ENCODE assay signal across 16 cellular contexts in the genomic region with DNA sequence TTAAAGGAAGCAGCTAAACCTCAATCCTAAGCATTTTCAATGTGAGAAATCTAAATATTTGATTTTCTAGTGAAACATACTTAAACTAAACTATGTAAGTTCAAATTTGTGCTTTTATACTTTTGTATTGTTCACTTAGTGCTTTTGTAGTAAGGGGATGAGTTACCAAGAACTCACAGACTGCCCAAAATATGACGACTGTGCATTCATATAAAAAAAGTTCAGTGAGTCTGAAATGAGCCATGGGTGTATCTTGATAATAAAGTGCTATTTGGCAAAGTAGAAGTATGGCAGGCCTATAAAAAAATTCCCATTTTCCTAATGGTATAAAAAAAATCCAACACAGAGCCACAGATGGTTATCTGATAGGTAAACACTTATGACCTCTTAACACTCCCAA.
DNase-seq lines count a peak whose midpoint lies in the region; ATAC-seq, FAIRE-seq and TF ChIP-seq lines count a peak whose summit lies in the region.
"Had no signal": no experiment of that assay in that cellular context is flagged by ENCODE, and none has a peak within 500 bp of the region (broad histone marks: within the 10 kb centered on the region; RNA-seq: fewer than 3 reads in every experiment).

No MANE protein-coding gene starts in this region.

- in situ Hi-C loops in HepG2 (cut with HindIII; ENCODE audit: extremely low pct_ligation_motif_present, low pct_unique_long_range_greater_than_20kb), result no loop called here
- in situ Hi-C loops in K562 (cut with MboI), result no loop called here

- no peaks in the 10 kb centered on the region for H3K9me1 ChIP-seq in K562 (ENCODE audit: control insufficient read depth, insufficient read depth, low read length)

- H3K9me3 ChIP-seq in HepG2 (ENCODE audit: low read length), result no peaks in the 10 kb centered on the region
- H3K9me3 ChIP-seq in right lobe of liver, result no peaks in the 10 kb centered on the region
- H3K9me3 ChIP-seq in K562 (replicated peaks; ENCODE audit: control insufficient read depth, insufficient read depth, low read depth, low read length), result no peaks in the 10 kb centered on the region
- H3K9me3 ChIP-seq in CD8-positive, alpha-beta memory T cell (ENCODE audit: low read length), result no peaks in the 10 kb centered on the region

- peaks cover 0 to 4% (median 0%) of the 10 kb centered on the region in 3 donors for H3K4me1 Mint-ChIP-seq in CD8-positive, alpha-beta memory T cell
- H3K4me1 Mint-ChIP-seq: GM23338 had no signal

- H3K27ac ChIP-seq in HepG2 (ENCODE audit: extremely low read length, insufficient read depth, low read length) (no peak overlapping the region), right lobe of liver (no peak overlapping the region), K562 (ENCODE audit: extremely low read depth, low read depth, low read length) (no peak overlapping the region)
- H3K27ac ChIP-seq in CD8-positive, alpha-beta memory T cell (ENCODE audit: low read depth, low read length), result no peak overlapping the region
- H3K27ac ChIP-seq: C4-2B had no signal

- H3K9me3 Mint-ChIP-seq in CD8-positive, alpha-beta memory T cell, result no peaks in the 10 kb centered on the region
- H3K9me3 Mint-ChIP-seq: CD4-positive, alpha-beta T cell; GM23338 had no signal

- H3K27me3 ChIP-seq in HepG2 (ENCODE audit: control insufficient read depth in 1 of 2, insufficient read depth in 2 of 2, low read length in 2 of 2), result no peaks in the 10 kb centered on the region
- no peaks in the 10 kb centered on the region for H3K27me3 ChIP-seq in right lobe of liver
- H3K27me3 ChIP-seq in K562 (ENCODE audit: control insufficient read depth in 2 of 2, insufficient read depth in 2 of 2, low read length in 2 of 2), result no peaks in the 10 kb centered on the region
- no peaks in the 10 kb centered on the region for H3K27me3 ChIP-seq in CD8-positive, alpha-beta memory T cell (ENCODE audit: insufficient read depth, low read length, poor library complexity, severe bottlenecking)

- H3K4me3 ChIP-seq in HepG2 (replicated peaks in 1 of 3; ENCODE audit: insufficient read depth in 1 of 3, low read depth in 2 of 3, low read length in 3 of 3) (no peak overlapping the region), right lobe of liver (no peak overlapping the region), LNCaP clone FGC (ENCODE audit: low read depth, low read length) (no peak overlapping the region), K562 (no peak overlapping the region)
- no peak overlapping the region for H3K4me3 ChIP-seq in CD8-positive, alpha-beta memory T cell (ENCODE audit: low read length)
- H3K4me3 ChIP-seq: GM23338 had no signal

- H3K79me2 ChIP-seq in HepG2 (ENCODE audit: insufficient read depth, low read length) (no peaks in the 10 kb centered on the region), K562 (ENCODE audit: control insufficient read depth, insufficient read depth, low read length) (no peaks in the 10 kb centered on the region)

- H3K27me3 Mint-ChIP-seq in CD8-positive, alpha-beta memory T cell, result no peaks in the 10 kb centered on the region
- H3K27me3 Mint-ChIP-seq: CD4-positive, alpha-beta T cell had no signal

- 98% methylated on average over 1 of the region's 1 CpG for WGBS in HepG2 (ENCODE audit: low lambda C conversion rate)
- WGBS in right lobe of liver (ENCODE audit: insufficient coverage, low coverage, low lambda C conversion rate, missing lambda C conversion rate), result 86% methylated on average over 1 of the region's 1 CpG
- 73% methylated on average over 1 of the region's 1 CpG for WGBS in K562 (ENCODE audit: insufficient coverage, low coverage, missing lambda C conversion rate)

- BruUV-seq in HepG2 (replicated peaks; lab: Mats Ljungman, UMichigan), result no TSS peak
- no TSS peak for BruUV-seq in K562 (replicated peaks; lab: Mats Ljungman, UMichigan)

- intact Hi-C loops in HepG2 (cut with micrococcal nuclease; ENCODE audit: unreplicated experiment) (no loop called here), right lobe of liver (cut with DNase I) (loop anchor here in 1 of 2 donors (10.0 kb wide), 1 partner anchor 78 kb away; no protein-coding TSS in a partner anchor), K562 (cut with micrococcal nuclease) (no loop called here)

- TF ChIP-seq CTCF in HepG2 (CRISPR knock-in tag; IDR thresholded peaks at IDR 0.05), result no peak
- no peak for TF ChIP-seq CTCF in right lobe of liver (IDR thresholded peaks at IDR 0.05)
- no peak for TF ChIP-seq CTCF in LNCaP clone FGC (IDR thresholded peaks at IDR 0.05; ENCODE audit: control insufficient read depth, extremely low read depth, insufficient read depth)
- no peak for TF ChIP-seq CTCF in K562 (IDR thresholded peaks at IDR 0.05 in 2 of 3, conservative IDR thresholded peaks at IDR 0.05 in 1 of 3; ENCODE audit: insufficient read depth in 2 of 3, low read depth in 1 of 3, low read length in 3 of 3)
- no peak for TF ChIP-seq CTCF in D721Med (IDR thresholded peaks at IDR 0.05; ENCODE audit: insufficient read depth, missing control alignments)

- POLR2A ChIA-PET in HepG2 (lab: Yijun Ruan, JAX) (no interaction called here), K562 (lab: Yijun Ruan, JAX) (no interaction called here)
- POLR2A ChIA-PET in CD8-positive, alpha-beta memory T cell (lab: Charles Lee), result no interaction called here

- TF ChIP-seq RAD21 in HepG2 (CRISPR knock-in tag; IDR thresholded peaks at IDR 0.05), result no peak
- no peak for TF ChIP-seq RAD21 in K562 (CRISPR knock-in tag; conservative IDR thresholded peaks at IDR 0.05 in 1 of 2, IDR thresholded peaks at IDR 0.05 in 1 of 2)

- H3K9ac ChIP-seq in HepG2 (ENCODE audit: insufficient read depth, low read depth, low read length) (no peak overlapping the region), K562 (ENCODE audit: insufficient read depth in 1 of 2, low read depth in 2 of 2, low read length in 2 of 2) (no peak overlapping the region)

- no peak overlapping the region for H3K4me2 ChIP-seq in HepG2 (ENCODE audit: low read depth, low read length)
- H3K4me2 ChIP-seq in K562 (ENCODE audit: insufficient read depth, low read length), result no peak overlapping the region
- H3K4me2 ChIP-seq: GM23338 had no signal

- TF ChIP-seq EP300 in HepG2 (IDR thresholded peaks at IDR 0.05; ENCODE audit: low read depth in 2 of 2, low read length in 2 of 2) (no peak), HepG2 (CRISPR knock-in tag; IDR thresholded peaks at IDR 0.05; ENCODE audit: borderline replicate concordance) (no peak), K562 (IDR thresholded peaks at IDR 0.05; ENCODE audit: low read length) (no peak)

- peaks cover 36 to 67% of the 10 kb centered on the region in 2 experiments for H3K36me3 ChIP-seq in HepG2 (replicated peaks in 1 of 2; ENCODE audit: control insufficient read depth in 1 of 2, insufficient read depth in 2 of 2, low read length in 2 of 2)
- H3K36me3 ChIP-seq in right lobe of liver, result peaks cover 0 to 65% (median 21%) of the 10 kb centered on the region in 4 donors
- H3K36me3 ChIP-seq in K562 (ENCODE audit: control insufficient read depth, insufficient read depth, low read length), result peaks cover 62% of the 10 kb centered on the region; the same call in 2 of the 3 replicates
- H3K36me3 ChIP-seq in CD8-positive, alpha-beta memory T cell (ENCODE audit: insufficient read depth, low read length), result peaks cover 29% of the 10 kb centered on the region

- peak overlapping the region in 1 of 8 donors; percentile 23 for H3K27ac Mint-ChIP-seq in CD8-positive, alpha-beta memory T cell
- H3K27ac Mint-ChIP-seq: CD4-positive, alpha-beta T cell; GM23338 had no signal

- ATAC-seq in HepG2 (no peak), right lobe of liver (no peak), K562 (no peak)
- ATAC-seq: GM23338 had no signal

- H4K20me1 ChIP-seq in HepG2 (ENCODE audit: insufficient read depth, low read length), result no peaks in the 10 kb centered on the region
- peaks cover 4% of the 10 kb centered on the region; the same call in 1 of the 2 replicates for H4K20me1 ChIP-seq in K562 (replicated peaks; ENCODE audit: control insufficient read depth, insufficient read depth, low read length)

- TF ChIP-seq POLR2A in HepG2 (IDR thresholded peaks at IDR 0.05; ENCODE audit: insufficient read depth in 1 of 2, low read depth in 2 of 2, low read length in 2 of 2) (no peak), right lobe of liver (IDR thresholded peaks at IDR 0.05) (no peak), K562 (conservative IDR thresholded peaks at IDR 0.05) (no peak)

- peaks cover 7 to 94% (median 27%) of the 10 kb centered on the region in 3 donors for H3K36me3 Mint-ChIP-seq in CD8-positive, alpha-beta memory T cell

- H3K4me3 Mint-ChIP-seq in CD8-positive, alpha-beta memory T cell, result no peak overlapping the region
- H3K4me3 Mint-ChIP-seq: CD4-positive, alpha-beta T cell; GM23338 had no signal

- H2AFZ ChIP-seq in HepG2 (ENCODE audit: low read length), result no peak overlapping the region
- no peak overlapping the region for H2AFZ ChIP-seq in K562 (ENCODE audit: low read depth, low read length)
- H2AFZ ChIP-seq: GM23338 had no signal

- H3K4me1 ChIP-seq in HepG2 (ENCODE audit: insufficient read depth, low read length) (no peaks in the 10 kb centered on the region), right lobe of liver (no peaks in the 10 kb centered on the region), K562 (replicated peaks in 1 of 2; ENCODE audit: control insufficient read depth in 2 of 2, insufficient read depth in 2 of 2, low read length in 2 of 2) (peaks cover 0 to 11% of the 10 kb centered on the region in 2 experiments; a peak in 3 of 5 replicates)
- no peaks in the 10 kb centered on the region for H3K4me1 ChIP-seq in CD8-positive, alpha-beta memory T cell (ENCODE audit: insufficient read depth, low read length)

- DNase-seq in HepG2 (ENCODE audit: low spot score) (no peak), right lobe of liver (no peak), LNCaP clone FGC (ENCODE audit: low read depth) (peak; percentile 23), K562 (ENCODE audit: extremely low read depth in 1 of 4, low spot score in 3 of 4) (no peak), NCI-H2081 (lab: John Stamatoyannopoulos, UW) (no peak), D721Med (ENCODE audit: insufficient read length, low spot score) (no peak)
- DNase-seq in CD8-positive, alpha-beta memory T cell, result no peak
- DNase-seq: AML-193; CD4-positive, alpha-beta T cell; DMS79 treated with DMSO at 0.1 percent for 48 hours; GF-D8; HCEC 1CT had no signal

- no peak for FAIRE-seq in HepG2 (lab: Jason Lieb, UNC)
- FAIRE-seq in K562 (lab: Jason Lieb, UNC), result no peak
- FAIRE-seq in D721Med (lab: Jason Lieb, UNC), result no peak
- FAIRE-seq: A204.1, H54 had no signal

- CTCF ChIA-PET in HepG2 (lab: Yijun Ruan, JAX; ENCODE audit: low intra/inter-chr PET ratio, low total read pairs) (no interaction called here), K562 (lab: Yijun Ruan, JAX; ENCODE audit: low intra/inter-chr PET ratio) (no interaction called here)
- CTCF ChIA-PET in CD8-positive, alpha-beta memory T cell (lab: Charles Lee), result no interaction called here

TF ChIP-seq in HepG2, 621 proteins besides CTCF, POLR2A, EP300 and RAD21 (continues in another document):
- TF ChIP-seq SP4 (CRISPR knock-in tag; IDR thresholded peaks at IDR 0.05), result no peak
- TF ChIP-seq EEA1 (CRISPR knock-in tag; IDR thresholded peaks at IDR 0.05; ENCODE audit: borderline replicate concordance), result no peak
- TF ChIP-seq ZNF331 (CRISPR knock-in tag; IDR thresholded peaks at IDR 0.05), result no peak

TF ChIP-seq in K562, 482 proteins besides CTCF, POLR2A, EP300 and RAD21 (continues in another document):
- TF ChIP-seq PRPF4 (IDR thresholded peaks at IDR 0.05; ENCODE audit: insufficient read depth, low read depth, low read length, poor library complexity, severe bottlenecking) (no peak), ZNF75A (CRISPR knock-in tag; IDR thresholded peaks at IDR 0.05) (no peak), MAFK (IDR thresholded peaks at IDR 0.05; ENCODE audit: low read length) (peak; percentile 19; the same call in 1 of the 2 replicates)
